In genomic region chr13:45162821-45163220, GRCh38 we compare ENCODE assay signal across 11 cellular contexts. TPM values are rescaled to one million over a fixed set of nuclear protein-coding genes. Genes with fewer than 3 reads are reported as not detected.
A peak's percentile ranks its signal among the peaks of the same experiment; 100 is the strongest.
DNase-seq lines count a peak whose midpoint lies in the region; ATAC-seq, FAIRE-seq and TF ChIP-seq lines count a peak whose summit lies in the region.
"Had no signal": no experiment of that assay in that cellular context is flagged by ENCODE, and none has a peak within 500 bp of the region (broad histone marks: within the 10 kb centered on the region; RNA-seq: fewer than 3 reads in every experiment).

No MANE protein-coding gene starts in this region.

- DNase-seq in ACHN = peak; percentile 84
- peak; percentile 29 for DNase-seq in HPDE6-E6E7 (ENCODE audit: extremely low spot score)
- peak; percentile 88 for DNase-seq in astrocyte of the cerebellum (ENCODE audit: low read depth)
- DNase-seq in iris pigment epithelial cell (ENCODE audit: low read depth) = peak; percentile 94
- no peak for DNase-seq in right cardiac atrium
- no peak for DNase-seq in GM12891 (ENCODE audit: insufficient read length, low spot score)
- DNase-seq: central memory CD4-positive, alpha-beta T cell; NCI-H446 treated with DMSO at 0.1 percent for 48 hours had no signal

- 81% methylated on average over 1 of the region's 1 CpG for WGBS in right cardiac atrium

- in situ Hi-C loops in ACHN (cut with HindIII; ENCODE audit: low pct_ligation_motif_present, low pct_unique_long_range_greater_than_20kb, low sequenced_read_pairs) (no loop called here), astrocyte of the cerebellum (cut with HindIII; ENCODE audit: low sequenced_read_pairs) (no loop called here)

- intact Hi-C loops in right cardiac atrium (cut with DNase I) = no loop called here

- no peak for TF ChIP-seq CTCF in astrocyte of the cerebellum (IDR thresholded peaks at IDR 0.05; ENCODE audit: low read depth, low read length, missing control alignments)

- no peaks in the 10 kb centered on the region for H3K27me3 ChIP-seq in right cardiac atrium (ENCODE audit: control insufficient read depth, insufficient read depth)

- H3K4me3 ChIP-seq in astrocyte of the cerebellum (ENCODE audit: low read depth, low read length) (no peak overlapping the region), right cardiac atrium (ENCODE audit: low read length) (no peak overlapping the region)

- no peak overlapping the region for H3K27ac ChIP-seq in right cardiac atrium (ENCODE audit: low read length)

- no peak for TF ChIP-seq POLR2A in GM12891 (IDR thresholded peaks at IDR 0.05; ENCODE audit: low read depth, low read length)

- no peak for FAIRE-seq in GM12891 (lab: Jason Lieb, UNC)

- ATAC-seq in GM21360 (IDR thresholded peaks at IDR 0.05; ENCODE audit: unreplicated experiment) (no peak), right cardiac atrium (no peak), GM21447 (IDR thresholded peaks at IDR 0.05; ENCODE audit: unreplicated experiment) (no peak)

- H3K9me3 ChIP-seq in right cardiac atrium (ENCODE audit: control insufficient read depth, low read length) = no peaks in the 10 kb centered on the region

- no peaks in the 10 kb centered on the region for H3K4me1 ChIP-seq in right cardiac atrium (ENCODE audit: control insufficient read depth, insufficient read depth, low read length)

TF ChIP-seq in GM12891, 5 proteins besides CTCF, POLR2A, EP300 and RAD21:
- TF ChIP-seq POU2F2 (IDR thresholded peaks at IDR 0.05; ENCODE audit: low read depth, low read length) = no peak
- no peak for TF ChIP-seq PAX5 (IDR thresholded peaks at IDR 0.05; ENCODE audit: insufficient read depth, low read length, severe bottlenecking)
- no peak for TF ChIP-seq SPI1 (IDR thresholded peaks at IDR 0.05; ENCODE audit: low read depth, low read length)
- TF ChIP-seq POLR2AphosphoS5 (IDR thresholded peaks at IDR 0.05; ENCODE audit: low read depth, low read length) = no peak
- no peak for TF ChIP-seq TAF1 (IDR thresholded peaks at IDR 0.05; ENCODE audit: low read depth, low read length)
TF ChIP-seq in GM12891: peak in this region for 0.

RNA-seq across cellular contexts. Expression of gene KCTD4, which starts 38.0 kb away (rescaled TPM):
- total RNA-seq in right cardiac atrium = under 1 TPM in 2 of 4 donors, not detected in 2; 0.17 to 0.34 TPM
- polyA plus RNA-seq in right cardiac atrium = 0.48 TPM
- polyA plus RNA-seq in GM12891 (2012; ENCODE audit: low read depth, missing spikeins) = not detected
- total RNA-seq: subcutaneous adipose tissue had no signal

RNA-seq across cellular contexts. Expression of gene GTF2F2, which starts 42.5 kb away (rescaled TPM):
- total RNA-seq in right cardiac atrium = 10 to 100 TPM; 13.6 to 18.1 (median 16.2) TPM
- polyA plus RNA-seq in right cardiac atrium = 19.8 TPM
- 10.7 TPM for polyA plus RNA-seq in GM12891 (2012; ENCODE audit: low read depth, missing spikeins)

Comparison
In these comparisons a context has a peak if more than half of its experiments do, and no peak if none do; other contexts are left out.
1. DNase-seq: peak in ACHN (single experiment), HPDE6-E6E7 (single experiment), astrocyte of the cerebellum (single experiment) and iris pigment epithelial cell (single experiment); none in right cardiac atrium (0 of 3) and GM12891 (single experiment).